8 cellular contexts compared by ENCODE assay signal in the genomic region with DNA sequence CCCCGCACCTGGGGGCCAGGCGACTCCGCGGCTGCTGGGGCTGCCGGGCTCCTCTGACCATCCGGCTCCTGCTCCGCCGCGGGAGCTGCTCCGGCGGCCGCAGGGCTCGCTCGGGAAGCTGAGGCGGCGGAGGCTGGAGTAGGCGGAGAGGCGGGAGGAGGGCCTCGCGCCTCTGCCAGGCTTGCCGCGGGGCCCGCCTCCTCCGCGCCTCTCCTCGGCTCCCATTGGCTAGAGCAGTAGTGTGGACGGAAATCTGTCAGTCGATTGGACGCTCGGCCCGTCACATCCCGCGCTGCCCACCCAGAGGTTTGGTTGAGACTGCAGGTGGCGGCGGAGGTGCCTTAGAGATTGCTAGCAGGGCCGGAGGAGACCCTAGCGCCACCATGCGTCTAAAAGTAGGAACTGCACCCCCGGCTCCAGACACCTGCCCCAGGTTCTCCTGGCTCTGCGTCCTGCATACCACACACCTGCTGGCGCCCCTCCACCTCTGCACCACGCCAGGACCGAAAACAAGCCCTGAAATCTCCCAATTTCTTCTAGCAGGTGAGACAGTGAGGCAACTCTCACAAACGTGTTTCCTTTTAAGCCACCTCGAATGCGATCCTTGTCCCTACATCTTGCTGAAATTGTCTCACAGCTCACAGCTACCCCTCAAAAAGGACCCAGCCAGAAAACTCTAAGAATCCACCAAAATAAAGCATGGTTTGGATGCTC. TPM values are rescaled to one million over a fixed set of nuclear protein-coding genes. Genes with fewer than 3 reads are reported as not detected.
DNase-seq lines count a peak whose midpoint lies in the region; ATAC-seq lines count a peak whose summit lies in the region.

A gene (minus strand): TSS at position 152 of the 714 bp plus-strand sequence. CDS start 91 bp downstream, at position 61.

- ATAC-seq in GM19043 (IDR thresholded peaks at IDR 0.05; ENCODE audit: low read depth, unreplicated experiment) (peak; percentile 99), HG03378 (IDR thresholded peaks at IDR 0.05; ENCODE audit: unreplicated experiment) (peak; percentile 95)
- ATAC-seq in activated CD4-positive, CD25-positive, alpha-beta regulatory T cell treated with anti-CD3 and anti-CD28 coated beads, Interleukin-2, amount 50 U/mL, for 24 hours = peak; percentile 99 to 100

- DNase-seq in Ammon's horn (ENCODE audit: low spot score) = peak; percentile 99
- DNase-seq in NCI-H446 treated with DMSO at 0.1 percent for 48 hours (lab: John Stamatoyannopoulos, UW) = peak; percentile 91
- peak; percentile 98 for DNase-seq in cerebellum (ENCODE audit: low spot score)
- peak; percentile 98 for DNase-seq in kidney glomerular epithelial cell (lab: John Stamatoyannopoulos, UW)
- peak; percentile 91 to 98 (median 95) for DNase-seq in stimulated activated CD4-positive, alpha-beta T cell treated with anti-CD3 and anti-CD28 coated beads, Interleukin-1b, Interleukin-23, amount 100 ng/mL, for 24 hours (ENCODE audit: low read depth in 4 of 4, low spot score in 1 of 4)

RNA-seq across cellular contexts. Expression of the gene that starts here (rescaled TPM):
- total RNA-seq in cerebellum = 42.6 TPM

Comparison
In these comparisons a context has a peak if more than half of its experiments do, and no peak if none do; other contexts are left out.
1. Peak in every context shown above with its lines: DNase-seq and ATAC-seq.